1 cellular context compared by ENCODE assay signal in genomic region chr18:74609535-74609934, GRCh38.
TF ChIP-seq lines count a peak whose summit lies in the region.

No MANE protein-coding gene starts in this region.

TF ChIP-seq in IMR-90, 13 proteins besides CTCF, POLR2A, EP300 and RAD21 (continued from another document):
- TF ChIP-seq USF2 (IDR thresholded peaks at IDR 0.05; ENCODE audit: low read depth, low read length) (no peak), CHD1 (IDR thresholded peaks at IDR 0.05; ENCODE audit: low read depth, low read length) (no peak), MAFK (IDR thresholded peaks at IDR 0.05; ENCODE audit: low read depth, low read length) (peak; percentile 30; the same call in 1 of the 2 replicates), MAZ (IDR thresholded peaks at IDR 0.05; ENCODE audit: borderline replicate concordance, low read depth, low read length) (no peak), BHLHE40 (IDR thresholded peaks at IDR 0.05; ENCODE audit: low read depth, low read length) (peak; percentile 95), RCOR1 (IDR thresholded peaks at IDR 0.05; ENCODE audit: insufficient replicate concordance, low read length) (no peak), SMC3 (IDR thresholded peaks at IDR 0.05; ENCODE audit: low read depth, low read length) (no peak), NFE2L2 (IDR thresholded peaks at IDR 0.05; ENCODE audit: low read depth, low read length) (no peak), RFX5 (IDR thresholded peaks at IDR 0.05; ENCODE audit: low read depth, low read length) (no peak), CEBPB (IDR thresholded peaks at IDR 0.05; ENCODE audit: low read depth, low read length) (peak; percentile 75), ELK1 (IDR thresholded peaks at IDR 0.05; ENCODE audit: borderline replicate concordance, low read depth, low read length) (no peak)
